8 cellular contexts compared by ENCODE assay signal in genomic region chr1:6603424-6603850, GRCh38. TPM values are rescaled to one million over a fixed set of nuclear protein-coding genes. Genes with fewer than 3 reads are reported as not detected.
A peak's percentile ranks its signal among the peaks of the same experiment; 100 is the strongest.
DNase-seq lines count a peak whose midpoint lies in the region; ATAC-seq and TF ChIP-seq lines count a peak whose summit lies in the region.

No MANE protein-coding gene starts in this region.

- H3K9me3 ChIP-seq in Loucy (ENCODE audit: insufficient read depth, low read depth, low read length) (no peaks in the 10 kb centered on the region), suprapubic skin (no peaks in the 10 kb centered on the region)
- no peaks in the 10 kb centered on the region for H3K9me3 ChIP-seq in effector memory CD4-positive, alpha-beta T cell (ENCODE audit: control insufficient read depth, low read length)

- CTCF ChIA-PET in BJ (lab: Yijun Ruan, JAX): interaction anchor here (1.2 to 5.6 kb wide), 4 partner anchors 12 to 49 kb away, joined by 3 to 29 read pairs (median 6); partner anchors contain the start of genes NOL9 and TAS1R1

- no peak for TF ChIP-seq EP300 in suprapubic skin (IDR thresholded peaks at IDR 0.05)

- peak overlapping the region; percentile 98 for H2AFZ ChIP-seq in Loucy (ENCODE audit: low read length)

- H3K27ac ChIP-seq in effector memory CD4-positive, alpha-beta T cell (ENCODE audit: insufficient read depth, low read length, poor library complexity, severe bottlenecking): peak overlapping the region; percentile 97
- H3K27ac ChIP-seq in suprapubic skin: peak overlapping the region; percentile 99

- H3K4me1 ChIP-seq in Loucy (ENCODE audit: insufficient read depth, low read length, poor library complexity, severe bottlenecking) (peaks cover 17% of the 10 kb centered on the region), suprapubic skin (peaks cover 41% of the 10 kb centered on the region)
- peaks cover 32% of the 10 kb centered on the region for H3K4me1 ChIP-seq in effector memory CD4-positive, alpha-beta T cell (ENCODE audit: control insufficient read depth, insufficient read depth, low read length, poor library complexity, severe bottlenecking)

- H3F3A ChIP-seq in Loucy (ENCODE audit: low read depth): 0 out of 2 replicates have a peak, but pooled peaks cover 5% of the 10 kb centered on the region

- WGBS in suprapubic skin: under 1% methylated on average over 28 of the region's 29 CpGs

- peak in 1 of 2 donors; percentile 69 for TF ChIP-seq POLR2A in suprapubic skin (IDR thresholded peaks at IDR 0.05)

- H4K20me1 ChIP-seq in Loucy (ENCODE audit: insufficient read depth, low read length, poor library complexity, severe bottlenecking): peaks cover 22% of the 10 kb centered on the region

- TF ChIP-seq CTCF in BJ (IDR thresholded peaks at IDR 0.05; ENCODE audit: insufficient read depth, low read depth, low read length) (no peak), Loucy (conservative IDR thresholded peaks at IDR 0.05; ENCODE audit: low read length) (no peak), suprapubic skin (IDR thresholded peaks at IDR 0.05) (no peak)

- H3K9ac ChIP-seq in Loucy (ENCODE audit: low read depth, low read length, poor library complexity, severe bottlenecking): peak overlapping the region; percentile 78

- POLR2A ChIA-PET in BJ (lab: Charles Lee): no interaction called here

- H3K27me3 ChIP-seq in BJ (ENCODE audit: control insufficient read depth, insufficient read depth, low read length): no peaks in the 10 kb centered on the region
- H3K27me3 ChIP-seq in Loucy (ENCODE audit: insufficient read depth, low read length, poor library complexity, severe bottlenecking): no peaks in the 10 kb centered on the region
- no peaks in the 10 kb centered on the region for H3K27me3 ChIP-seq in effector memory CD4-positive, alpha-beta T cell (replicated peaks; ENCODE audit: control insufficient read depth, insufficient read depth, low read length, poor library complexity, severe bottlenecking)
- no peaks in the 10 kb centered on the region for H3K27me3 ChIP-seq in suprapubic skin

- peaks cover 10% of the 10 kb centered on the region for H3K36me3 ChIP-seq in BJ (ENCODE audit: control insufficient read depth, insufficient read depth, low read length)
- peaks cover 4% of the 10 kb centered on the region; the same call in 1 of the 2 replicates for H3K36me3 ChIP-seq in Loucy (ENCODE audit: insufficient read depth, low read length)
- H3K36me3 ChIP-seq in effector memory CD4-positive, alpha-beta T cell (ENCODE audit: control insufficient read depth, insufficient read depth, low read length): peaks cover 6% of the 10 kb centered on the region
- peaks cover 7% of the 10 kb centered on the region for H3K36me3 ChIP-seq in suprapubic skin

- peaks cover 40% of the 10 kb centered on the region for H3K79me2 ChIP-seq in Loucy (ENCODE audit: insufficient read depth, low read length)

- peak; percentile 12 for ATAC-seq in GM21367 (IDR thresholded peaks at IDR 0.05; ENCODE audit: unreplicated experiment)

- H3K4me3 ChIP-seq in BJ (ENCODE audit: low read depth, low read length): peak overlapping the region; percentile 97
- H3K4me3 ChIP-seq in Loucy (ENCODE audit: low read length, poor library complexity, severe bottlenecking): peak overlapping the region; percentile 81
- H3K4me3 ChIP-seq in effector memory CD4-positive, alpha-beta T cell (ENCODE audit: insufficient read depth, low read depth, low read length, poor library complexity, severe bottlenecking): peak overlapping the region; percentile 95
- H3K4me3 ChIP-seq in suprapubic skin: peak overlapping the region; percentile 98

- H3K4me2 ChIP-seq in Loucy (ENCODE audit: low read depth, low read length, poor library complexity, severe bottlenecking): peak overlapping the region; percentile 82

- no peaks in the 10 kb centered on the region for H3K9me2 ChIP-seq in Loucy (replicated peaks; ENCODE audit: low read depth, low read length)

- DNase-seq in BJ (ENCODE audit: low read depth) (peak; percentile 11), mucosa of gallbladder (ENCODE audit: low spot score) (peak; percentile 53), suprapubic skin (ENCODE audit: low spot score in 2 of 2) (peak in 1 of 2 donors; percentile 88), DMS 273 treated with DMSO at 0.1 percent for 48 hours (lab: John Stamatoyannopoulos, UW) (no peak)
- peak; percentile 58 to 63 for DNase-seq in activated CD4-positive, alpha-beta T cell treated with anti-CD3 and anti-CD28 coated beads, Interleukin-2, amount 50 U/mL, for 48 hours
- peak; percentile 27 to 40 (median 30) for DNase-seq in effector memory CD4-positive, alpha-beta T cell

RNA-seq across cellular contexts. Expression of gene KLHL21, which starts 0.8 kb away (rescaled TPM):
- polyA plus RNA-seq in BJ (2011; rRNA removed): 8.5 and 19.2 TPM in 2 replicates
- polyA minus RNA-seq in BJ (2011; rRNA and poly(A)+ RNA removed): 12.9 and 13.2 TPM in 2 replicates
- total RNA-seq in mucosa of gallbladder (42.4 TPM), suprapubic skin (100 to 1,000 TPM; 105 to 125 (median 118) TPM)

RNA-seq across cellular contexts. Expression of gene PHF13, which starts 10.1 kb away (rescaled TPM):
- polyA plus RNA-seq in BJ (2011; rRNA removed): 7.9 and 9.4 TPM in 2 replicates
- 6.5 and 10.2 TPM in 2 replicates for polyA minus RNA-seq in BJ (2011; rRNA and poly(A)+ RNA removed)
- total RNA-seq in mucosa of gallbladder (15.1 TPM), suprapubic skin (10 to 100 TPM; 12.6 to 21.7 (median 17.0) TPM)

RNA-seq across cellular contexts. Expression of gene THAP3, which starts 21.2 kb away (rescaled TPM):
- polyA plus RNA-seq in BJ (2011; rRNA removed): 8.6 and 12.5 TPM in 2 replicates
- 5.8 and 13.6 TPM in 2 replicates for polyA minus RNA-seq in BJ (2011; rRNA and poly(A)+ RNA removed)
- total RNA-seq in mucosa of gallbladder (25.2 TPM), suprapubic skin (10 to 100 TPM; 13.2 to 31.8 (median 24.8) TPM)

RNA-seq across cellular contexts. Expression of gene ZBTB48, which starts 23.6 kb away (rescaled TPM):
- polyA plus RNA-seq in BJ (2011; rRNA removed): 7.8 and 14.0 TPM in 2 replicates
- 16.3 and 26.4 TPM in 2 replicates for polyA minus RNA-seq in BJ (2011; rRNA and poly(A)+ RNA removed)
- 55.1 TPM for total RNA-seq in mucosa of gallbladder
- total RNA-seq in suprapubic skin: 10 to 100 TPM; 17.8 to 26.7 (median 21.6) TPM

RNA-seq across cellular contexts. Expression of gene TAS1R1, which starts 48.3 kb away (rescaled TPM):
- 0.16 and 0.25 TPM in 2 replicates for polyA plus RNA-seq in BJ (2011; rRNA removed)
- polyA minus RNA-seq in BJ (2011; rRNA and poly(A)+ RNA removed): 0.26 and 0.66 TPM in 2 replicates
- total RNA-seq in mucosa of gallbladder: 0.49 TPM
- under 1 TPM in 2 of 4 donors, not detected in 2; 0.40 to 0.45 TPM for total RNA-seq in suprapubic skin
